18 cellular contexts compared by ENCODE assay signal in the genomic region with DNA sequence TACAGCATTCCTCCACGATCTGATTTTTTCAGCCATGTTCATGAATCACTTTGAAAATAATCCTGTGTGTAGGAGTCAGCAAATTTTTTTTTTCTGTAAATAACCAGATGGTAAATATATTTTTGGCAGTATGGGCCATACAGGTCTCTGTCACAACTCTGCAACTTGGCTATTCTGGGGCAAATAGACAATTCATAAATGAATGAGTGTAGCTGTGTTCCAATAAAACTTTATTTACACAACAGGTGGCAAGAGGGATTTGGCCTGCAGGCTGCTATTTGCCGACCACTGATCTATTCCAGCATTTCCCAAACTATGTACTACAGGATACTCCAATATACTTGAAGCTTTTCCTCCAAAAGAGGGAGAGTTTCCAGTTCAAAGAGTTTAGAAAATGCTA.
DNase-seq lines count a peak whose midpoint lies in the region; ATAC-seq, FAIRE-seq and TF ChIP-seq lines count a peak whose summit lies in the region.
"Had no signal": no experiment of that assay in that cellular context is flagged by ENCODE, and none has a peak within 500 bp of the region (broad histone marks: within the 10 kb centered on the region; RNA-seq: fewer than 3 reads in every experiment).

No MANE protein-coding gene starts in this region.

- TF ChIP-seq EP300 in A549 (IDR thresholded peaks at IDR 0.05) (no peak), SK-N-SH (IDR thresholded peaks at IDR 0.05; ENCODE audit: borderline replicate concordance in 1 of 2, low read depth in 1 of 2, low read length in 1 of 2) (no peak)

- H3K27me3 ChIP-seq in ascending aorta (no peaks in the 10 kb centered on the region), muscle layer of duodenum (ENCODE audit: low read depth, low read length) (no peaks in the 10 kb centered on the region), SK-N-SH (ENCODE audit: insufficient read depth) (no peaks in the 10 kb centered on the region), left ventricle myocardium inferior (ENCODE audit: low read depth) (no peaks in the 10 kb centered on the region)

- TF ChIP-seq POLR2A in A549 (IDR thresholded peaks at IDR 0.05; ENCODE audit: low read length): no peak

- peaks cover 27% of the 10 kb centered on the region for H3K4me1 ChIP-seq in A549
- H3K4me1 ChIP-seq in ascending aorta: peaks cover 0 to 39% of the 10 kb centered on the region in 2 donors
- peaks cover 0 to 31% of the 10 kb centered on the region in 2 donors for H3K4me1 ChIP-seq in muscle layer of duodenum (ENCODE audit: control insufficient read depth in 1 of 2, insufficient read depth in 2 of 2, low read length in 2 of 2)
- no peaks in the 10 kb centered on the region for H3K4me1 ChIP-seq in SK-N-SH (ENCODE audit: control insufficient read depth in 1 of 2, insufficient read depth in 2 of 2, low read depth in 1 of 2, low read length in 1 of 2)
- H3K4me1 ChIP-seq in left ventricle myocardium inferior: peaks cover 2% of the 10 kb centered on the region

- TF ChIP-seq CTCF in A549 (IDR thresholded peaks at IDR 0.05) (no peak), ascending aorta (IDR thresholded peaks at IDR 0.05) (no peak), SK-N-SH (IDR thresholded peaks at IDR 0.05) (no peak), left ventricle myocardium inferior (IDR thresholded peaks at IDR 0.05; ENCODE audit: borderline replicate concordance) (no peak)

- peaks cover 29% of the 10 kb centered on the region for H3F3A ChIP-seq in SK-N-SH (replicated peaks; ENCODE audit: insufficient read depth)

- H3K27ac ChIP-seq in A549 (peak overlapping the region; percentile 47 to 62; a peak in 5 of 6 replicates), ascending aorta (peak overlapping the region; percentile 19 to 55), muscle layer of duodenum (ENCODE audit: low read length) (peak overlapping the region; percentile 33), SK-N-SH (ENCODE audit: low read depth in 2 of 2, low read length in 1 of 2) (peak overlapping the region in 1 of 2 experiments; percentile 66; a peak in 1 of 4 replicates), left ventricle myocardium inferior (replicated peaks) (no peak overlapping the region)

- no peak overlapping the region for H2AFZ ChIP-seq in SK-N-SH (ENCODE audit: low read depth)

- no peak for FAIRE-seq in A549 (lab: Jason Lieb, UNC)
- FAIRE-seq: GM12891, GM18507 had no signal

- H3K36me3 ChIP-seq in ascending aorta: peaks cover 0 to 4% of the 10 kb centered on the region in 2 donors
- no peaks in the 10 kb centered on the region for H3K36me3 ChIP-seq in muscle layer of duodenum (ENCODE audit: control insufficient read depth in 1 of 2, insufficient read depth in 2 of 2, low read length in 2 of 2)
- H3K36me3 ChIP-seq in SK-N-SH (replicated peaks in 1 of 2; ENCODE audit: control insufficient read depth in 1 of 2, insufficient read depth in 2 of 2, low read length in 1 of 2): peaks cover 0 to 42% of the 10 kb centered on the region in 2 experiments
- no peaks in the 10 kb centered on the region for H3K36me3 ChIP-seq in left ventricle myocardium inferior

- intact Hi-C loops in ascending aorta (cut with DNase I): no loop called here
- intact Hi-C loops in left ventricle myocardium inferior (cut with micrococcal nuclease): no loop called here

- H3K9me2 ChIP-seq in SK-N-SH: no peaks in the 10 kb centered on the region

- H4K20me1 ChIP-seq in SK-N-SH (ENCODE audit: insufficient read depth): peaks cover 58% of the 10 kb centered on the region

- CTCF ChIA-PET in A549 (lab: Yijun Ruan, JAX) (interaction anchor here (0.6 to 1.5 kb wide), 6 partner anchors 14 to 626 kb away, joined by 3 read pairs; no protein-coding TSS in a partner anchor), SK-N-SH (lab: Yijun Ruan, JAX) (no interaction called here)

- H3K4me2 ChIP-seq in A549 (peak overlapping the region; percentile 52; the same call in 2 of the 3 replicates), SK-N-SH (no peak overlapping the region)

- TF ChIP-seq RAD21 in A549 (conservative IDR thresholded peaks at IDR 0.05 in 1 of 2, IDR thresholded peaks at IDR 0.05 in 1 of 2) (no peak), SK-N-SH (IDR thresholded peaks at IDR 0.05; ENCODE audit: low read length) (no peak)

- ATAC-seq in A549 (no peak), GM19452 (IDR thresholded peaks at IDR 0.05; ENCODE audit: unreplicated experiment) (no peak), HG03095 (IDR thresholded peaks at IDR 0.05; ENCODE audit: unreplicated experiment) (no peak)
- ATAC-seq: Right ventricle myocardium inferior had no signal

- no peak overlapping the region for H3K4me3 ChIP-seq in A549
- no peak overlapping the region for H3K4me3 ChIP-seq in ascending aorta
- no peak overlapping the region for H3K4me3 ChIP-seq in muscle layer of duodenum (ENCODE audit: low read depth in 1 of 2, low read length in 2 of 2)
- H3K4me3 ChIP-seq in SK-N-SH (ENCODE audit: low read depth in 2 of 2, low read length in 1 of 2): no peak overlapping the region
- no peak overlapping the region for H3K4me3 ChIP-seq in left ventricle myocardium inferior

- no peak for DNase-seq in A549 (ENCODE audit: low read depth in 1 of 2, low spot score in 1 of 2)
- peak; percentile 12 for DNase-seq in LHCN-M2 (ENCODE audit: low read depth)
- DNase-seq in ascending aorta (ENCODE audit: low spot score in 2 of 2): no peak
- no peak for DNase-seq in SK-N-SH
- DNase-seq in left ventricle myocardium inferior: no peak
- DNase-seq: AML-193, DMS 273 treated with DMSO at 0.1 percent for 48 hours, GDM1, Kasumi-1, NCI-H1930, NCI-H510A treated with DMSO at 0.1 percent for 48 hours, NCI-H82 had no signal

- H3K9me3 ChIP-seq in A549: no peaks in the 10 kb centered on the region
- H3K9me3 ChIP-seq in ascending aorta: no peaks in the 10 kb centered on the region
- no peaks in the 10 kb centered on the region for H3K9me3 ChIP-seq in muscle layer of duodenum (ENCODE audit: control insufficient read depth in 1 of 2, low read length in 2 of 2)
- no peaks in the 10 kb centered on the region; the same call in 1 of the 2 replicates for H3K9me3 ChIP-seq in SK-N-SH
- no peaks in the 10 kb centered on the region for H3K9me3 ChIP-seq in left ventricle myocardium inferior (replicated peaks)

- H3K9ac ChIP-seq in SK-N-SH: no peak overlapping the region

- POLR2A ChIA-PET in A549 (lab: Yijun Ruan, JAX) (interaction anchor here (0.6 to 1.4 kb wide), 2 partner anchors 23 to 868 kb away, joined by 4 to 5 read pairs; no protein-coding TSS in a partner anchor), SK-N-SH (lab: Yijun Ruan, JAX) (no interaction called here)

- 83% methylated on average over 2 of the region's 2 CpGs for WGBS in A549 (ENCODE audit: missing lambda C conversion rate)
- 84% methylated on average over 2 of the region's 2 CpGs for WGBS in SK-N-SH (ENCODE audit: low lambda C conversion rate)

- H3K79me2 ChIP-seq in SK-N-SH (ENCODE audit: insufficient read depth): peaks cover 87% of the 10 kb centered on the region

TF ChIP-seq in A549, 52 proteins besides CTCF, POLR2A, EP300 and RAD21:
- TF ChIP-seq GATA3 (IDR thresholded peaks at IDR 0.05; ENCODE audit: borderline replicate concordance) (no peak), SMC3 (IDR thresholded peaks at IDR 0.05) (no peak), CBX2 (IDR thresholded peaks at IDR 0.05; ENCODE audit: borderline replicate concordance, low read depth) (no peak), RNF2 (IDR thresholded peaks at IDR 0.05; ENCODE audit: borderline replicate concordance, low read depth) (no peak), ZNF302 (CRISPR knock-in tag; IDR thresholded peaks at IDR 0.05) (no peak), RARB (CRISPR knock-in tag; IDR thresholded peaks at IDR 0.05) (no peak)
- TF ChIP-seq, protein P1, sequence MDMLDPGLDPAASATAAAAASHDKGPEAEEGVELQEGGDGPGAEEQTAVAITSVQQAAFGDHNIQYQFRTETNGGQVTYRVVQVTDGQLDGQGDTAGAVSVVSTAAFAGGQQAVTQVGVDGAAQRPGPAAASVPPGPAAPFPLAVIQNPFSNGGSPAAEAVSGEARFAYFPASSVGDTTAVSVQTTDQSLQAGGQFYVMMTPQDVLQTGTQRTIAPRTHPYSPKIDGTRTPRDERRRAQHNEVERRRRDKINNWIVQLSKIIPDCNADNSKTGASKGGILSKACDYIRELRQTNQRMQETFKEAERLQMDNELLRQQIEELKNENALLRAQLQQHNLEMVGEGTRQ (IDR thresholded peaks at IDR 0.05): no peak
- TF ChIP-seq, protein P2, sequence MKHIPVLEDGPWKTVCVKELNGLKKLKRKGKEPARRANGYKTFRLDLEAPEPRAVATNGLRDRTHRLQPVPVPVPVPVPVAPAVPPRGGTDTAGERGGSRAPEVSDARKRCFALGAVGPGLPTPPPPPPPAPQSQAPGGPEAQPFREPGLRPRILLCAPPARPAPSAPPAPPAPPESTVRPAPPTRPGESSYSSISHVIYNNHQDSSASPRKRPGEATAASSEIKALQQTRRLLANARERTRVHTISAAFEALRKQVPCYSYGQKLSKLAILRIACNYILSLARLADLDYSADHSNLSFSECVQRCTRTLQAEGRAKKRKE (CRISPR knock-in tag; IDR thresholded peaks at IDR 0.05; ENCODE audit: low read depth): no peak

TF ChIP-seq in SK-N-SH, 30 proteins besides CTCF, POLR2A, EP300 and RAD21:
- TF ChIP-seq TEAD4 (IDR thresholded peaks at IDR 0.05; ENCODE audit: borderline replicate concordance, insufficient read depth): no peak
- TF ChIP-seq RCOR1 (IDR thresholded peaks at IDR 0.05; ENCODE audit: low read length): no peak
- TF ChIP-seq FOXM1 (IDR thresholded peaks at IDR 0.05; ENCODE audit: low read depth): no peak
